Comparison of ENCODE assay signal across 9 cellular contexts in the genomic region with DNA sequence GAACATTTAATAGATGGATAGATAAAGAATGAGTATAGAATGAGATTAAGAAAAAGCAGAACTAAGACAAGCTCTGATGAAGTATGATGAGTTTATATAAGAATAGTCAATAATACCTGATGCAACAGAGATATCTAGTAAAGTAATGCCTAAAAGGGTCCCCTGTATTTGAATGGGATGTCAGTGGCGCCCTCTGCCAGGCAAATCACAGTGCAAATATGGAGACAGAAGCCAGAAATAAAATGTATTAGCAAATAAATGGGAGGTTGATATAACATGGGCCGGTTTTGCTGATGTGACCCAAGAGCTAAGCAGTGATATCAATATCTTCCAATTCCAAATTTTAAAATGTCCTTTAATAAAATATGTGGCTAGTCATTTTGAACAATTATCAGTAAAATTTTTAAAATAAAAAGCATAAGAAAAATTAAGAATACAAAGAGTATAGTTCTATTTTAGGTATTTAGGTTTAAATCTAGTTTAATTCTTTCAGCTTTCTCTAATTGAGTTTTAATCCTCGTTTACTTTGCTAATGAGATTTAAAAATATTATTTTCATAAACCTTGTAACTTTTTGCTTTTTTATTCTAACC.
DNase-seq lines count a peak whose midpoint lies in the region; ATAC-seq, FAIRE-seq and TF ChIP-seq lines count a peak whose summit lies in the region.
"Had no signal": no experiment of that assay in that cellular context is flagged by ENCODE, and none has a peak within 500 bp of the region (broad histone marks: within the 10 kb centered on the region; RNA-seq: fewer than 3 reads in every experiment).

No MANE protein-coding gene starts in this region.

- ATAC-seq in left lobe of liver (peak; percentile 79), GM18502 (IDR thresholded peaks at IDR 0.05; ENCODE audit: poor library complexity, unreplicated experiment) (no peak), HG03457 (IDR thresholded peaks at IDR 0.05; ENCODE audit: unreplicated experiment) (no peak), HG03342 (IDR thresholded peaks at IDR 0.05; ENCODE audit: unreplicated experiment) (no peak)

- TF ChIP-seq CTCF in Peyer's patch (IDR thresholded peaks at IDR 0.05) (peak in 5 of 6 experiments; percentile 15 to 49 (median 46)), astrocyte of the cerebellum (IDR thresholded peaks at IDR 0.05; ENCODE audit: low read depth, low read length, missing control alignments) (peak; percentile 75)

- H3K4me3 ChIP-seq in Peyer's patch (no peak overlapping the region), astrocyte of the cerebellum (ENCODE audit: low read depth, low read length) (no peak overlapping the region)

- peak; percentile 63 for FAIRE-seq in A204.1 (lab: Jason Lieb, UNC)
- FAIRE-seq: islet of Langerhans had no signal

- H3K4me1 ChIP-seq in Peyer's patch: no peaks in the 10 kb centered on the region

- DNase-seq in G401 (ENCODE audit: low spot score): peak; percentile 24
- DNase-seq in Peyer's patch: peak in 2 of 3 donors; percentile 57 to 79
- peak; percentile 35 for DNase-seq in astrocyte of the cerebellum (ENCODE audit: low read depth)
- DNase-seq in left lobe of liver (ENCODE audit: low spot score): no peak

- TF ChIP-seq POLR2A in Peyer's patch (IDR thresholded peaks at IDR 0.05): no peak

- H3K9me3 ChIP-seq in Peyer's patch: no peaks in the 10 kb centered on the region

- no peaks in the 10 kb centered on the region for H3K36me3 ChIP-seq in Peyer's patch

- H3K27ac ChIP-seq in Peyer's patch: no peak overlapping the region

- no peaks in the 10 kb centered on the region for H3K27me3 ChIP-seq in Peyer's patch

- in situ Hi-C loops in G401 (cut with HindIII; ENCODE audit: low sequenced_read_pairs) (no loop called here), astrocyte of the cerebellum (cut with HindIII; ENCODE audit: low sequenced_read_pairs) (loop anchor here (25.0 kb wide), 1 partner anchor 326 kb away; no protein-coding TSS in a partner anchor)
